32 cellular contexts compared by ENCODE assay signal in genomic region chrX:71235482-71235881, GRCh38. TPM values are rescaled to one million over a fixed set of nuclear protein-coding genes. Genes with fewer than 3 reads are reported as not detected.
"Had no signal": no experiment of that assay in that cellular context is flagged by ENCODE, and none has a peak within 500 bp of the region (broad histone marks: within the 10 kb centered on the region; RNA-seq: fewer than 3 reads in every experiment).

No MANE protein-coding gene starts in this region.

- H3K27ac Mint-ChIP-seq: effector memory CD8-positive, alpha-beta T cell; endodermal cell had no signal

- ATAC-seq: effector memory CD8-positive, alpha-beta T cell; esophagus mucosa; gastrocnemius medialis; heart right ventricle; left cardiac atrium; left lung; left ventricle myocardium superior; lower lobe of right lung; naive thymus-derived CD4-positive, alpha-beta T cell had no signal

- H3K27me3 Mint-ChIP-seq: effector memory CD8-positive, alpha-beta T cell had no signal

- H3K4me3 Mint-ChIP-seq: effector memory CD8-positive, alpha-beta T cell; endodermal cell; naive thymus-derived CD4-positive, alpha-beta T cell had no signal

- H3K36me3 ChIP-seq: gastrocnemius medialis had no signal

- DNase-seq: dermis blood vessel endothelial cell; dorsolateral prefrontal cortex; effector CD4-positive, alpha-beta T cell; effector memory CD8-positive, alpha-beta T cell; endodermal cell; erythroblast; esophagus squamous epithelium; foreskin fibroblast; foreskin melanocyte; gastrocnemius medialis; glutamatergic neuron; head of caudate nucleus; heart right ventricle; hippocampal formation; left cardiac atrium; left lung; left ventricle myocardium superior; lower lobe of right lung; mesendoderm; midbrain; naive thymus-derived CD4-positive, alpha-beta T cell had no signal

- H3K27ac ChIP-seq: coronary artery, dorsolateral prefrontal cortex, epithelial cell of prostate, esophagus squamous epithelium, gastrocnemius medialis, heart right ventricle, left lung, lower lobe of right lung had no signal

- H3K9me3 Mint-ChIP-seq: effector memory CD8-positive, alpha-beta T cell; naive thymus-derived CD4-positive, alpha-beta T cell had no signal

- H3K4me1 ChIP-seq: esophagus squamous epithelium, gastrocnemius medialis, heart right ventricle, left lung, lower lobe of right lung had no signal

- H3K27me3 ChIP-seq: esophagus squamous epithelium, gastrocnemius medialis, left lung had no signal

- FAIRE-seq: colon, endometrium, islet of Langerhans, keratinocyte had no signal

- H3K4me3 ChIP-seq: coronary artery, dorsolateral prefrontal cortex, esophagus squamous epithelium, gastrocnemius medialis, heart right ventricle, left lung, lower lobe of right lung had no signal

- H3K9me3 ChIP-seq: esophagus squamous epithelium, gastrocnemius medialis, heart right ventricle, left lung, lower lobe of right lung had no signal

RNA-seq across cellular contexts. Expression of gene GJB1, which starts 12.5 kb away (rescaled TPM):
- total RNA-seq: dermis blood vessel endothelial cell; glomerular endothelial cell; heart right ventricle; kidney epithelial cell; left cardiac atrium; left ventricle myocardium superior; lung microvascular endothelial cell; mononuclear cell; naive thymus-derived CD4-positive, alpha-beta T cell had no signal
- polyA plus RNA-seq: heart right ventricle; keratinocyte; naive thymus-derived CD4-positive, alpha-beta T cell had no signal
